In the genomic region with DNA sequence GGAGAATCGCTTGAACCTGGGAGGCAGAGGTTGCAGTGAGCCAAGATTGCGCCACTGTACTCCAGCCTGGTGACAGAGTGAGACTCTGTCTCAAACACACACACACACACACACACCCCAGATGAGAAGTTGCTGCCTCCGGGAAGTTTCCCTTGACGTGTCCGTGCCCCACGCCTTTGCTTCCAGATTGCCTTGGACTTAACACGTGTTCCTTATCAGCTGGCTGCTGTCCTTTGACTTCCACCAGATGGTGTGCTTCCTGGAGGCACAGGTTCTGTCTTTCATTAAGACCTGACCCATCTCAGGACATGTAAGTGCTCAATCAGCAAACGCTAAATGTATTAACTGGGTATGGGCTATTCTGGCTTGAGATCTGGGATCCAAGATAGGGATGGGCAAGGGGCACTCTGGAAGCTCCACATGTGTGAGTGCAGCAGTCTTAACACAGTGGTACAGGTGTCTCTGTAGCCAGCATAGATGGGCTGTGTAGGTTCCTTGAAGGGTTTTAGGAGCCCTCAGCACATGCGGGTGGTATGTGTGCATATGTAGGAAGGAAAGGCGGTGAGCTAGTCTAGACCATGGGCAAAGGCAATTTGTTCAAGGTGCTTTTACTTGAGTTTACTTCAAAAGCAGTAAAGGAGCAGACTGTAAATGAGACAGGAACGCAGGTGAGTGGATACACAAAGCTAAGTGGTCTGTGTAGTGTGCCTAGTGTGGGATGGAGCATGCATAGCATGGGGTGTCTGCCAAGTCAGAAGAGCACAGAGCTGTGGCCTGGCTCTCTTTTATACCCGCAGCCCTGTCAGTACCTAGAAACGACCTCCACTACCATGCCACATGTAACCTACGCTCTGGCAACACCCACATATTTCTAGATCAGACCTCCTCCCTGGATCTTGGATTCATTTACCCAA, we compare ENCODE assay signal across 1 cellular context.
TF ChIP-seq lines count a peak whose summit lies in the region.

No MANE protein-coding gene starts in this region.

TF ChIP-seq in WTC11, 78 proteins besides CTCF, POLR2A, EP300 and RAD21 (continued from another document):
- no peak for TF ChIP-seq HMGA2 (CRISPR knock-in tag; IDR thresholded peaks at IDR 0.05)
TF ChIP-seq in WTC11: peak in this region for 0.
